ENCODE assay signal across 8 cellular contexts in the genomic region with DNA sequence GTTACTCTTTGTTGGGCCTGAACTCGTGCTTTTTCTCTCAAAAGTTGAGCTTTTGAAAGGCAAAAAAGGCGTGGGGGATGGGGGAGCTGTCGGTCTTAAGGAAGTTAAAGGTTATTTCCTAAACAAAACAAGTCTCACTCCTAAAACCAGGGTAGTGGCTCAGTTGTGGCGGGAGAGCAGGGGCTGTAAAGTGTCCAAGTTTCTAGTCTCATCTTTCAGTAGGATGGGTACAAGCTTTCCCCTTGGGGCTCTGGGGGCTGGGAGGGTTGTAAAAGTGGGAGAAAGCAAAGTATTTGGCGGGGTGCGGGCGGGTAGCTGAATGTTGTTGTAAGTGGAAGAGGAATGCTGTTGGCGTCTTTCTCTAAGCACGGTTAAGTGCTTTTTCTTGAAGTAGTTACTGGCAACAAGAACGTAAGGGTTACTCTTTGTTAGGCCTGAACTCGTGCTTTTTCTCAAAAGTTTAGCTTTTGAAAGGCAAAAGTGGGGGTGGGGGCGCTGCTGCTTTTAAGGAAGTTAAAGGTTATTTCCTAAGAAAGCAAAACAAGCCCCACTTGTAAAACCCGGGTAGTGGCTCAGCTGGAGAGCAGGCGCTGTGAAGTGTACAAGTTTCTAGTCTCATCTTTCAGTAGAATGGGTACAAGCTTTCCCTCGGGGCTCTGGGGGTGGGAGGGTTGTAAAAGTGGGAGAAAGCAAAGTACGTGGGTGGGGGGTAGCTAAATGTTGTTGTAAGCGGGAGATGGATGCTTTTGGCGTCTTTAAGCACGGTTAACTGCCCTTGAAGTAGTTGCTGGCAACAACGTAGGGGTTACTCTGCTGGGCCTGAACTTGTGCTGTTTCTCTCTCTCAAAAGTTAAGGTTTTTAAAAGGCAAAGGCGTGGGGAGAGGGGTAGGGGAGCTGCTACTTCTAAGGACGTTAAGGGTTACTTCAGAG. TPM values are rescaled to one million over a fixed set of nuclear protein-coding genes. Genes with fewer than 3 reads are reported as not detected.
DNase-seq lines count a peak whose midpoint lies in the region; ATAC-seq and TF ChIP-seq lines count a peak whose summit lies in the region.

No MANE protein-coding gene starts in this region.

- intact Hi-C loops in thyroid gland (cut with DNase I) = loop anchor here (10.0 kb wide), 1 partner anchor 103 kb away; no protein-coding TSS in a partner anchor

- peaks cover 48 to 78% of the 10 kb centered on the region in 2 donors for H3K4me1 ChIP-seq in thyroid gland

- DNase-seq in AML-193 (lab: John Stamatoyannopoulos, UW) = peak; percentile 45 to 65
- peak; percentile 46 for DNase-seq in SIG-M5 (lab: John Stamatoyannopoulos, UW)
- DNase-seq in central memory CD4-positive, alpha-beta T cell = peak; percentile 32
- peak; percentile 65 for DNase-seq in medulla oblongata (ENCODE audit: extremely low spot score)
- peak; percentile 90 to 95 for DNase-seq in thyroid gland
- no peak for DNase-seq in A172 (ENCODE audit: low spot score)

- ATAC-seq in GM21737 (IDR thresholded peaks at IDR 0.05; ENCODE audit: unreplicated experiment) (peak; percentile 0), HG03159 (IDR thresholded peaks at IDR 0.05; ENCODE audit: unreplicated experiment) (no peak)

- 12 to 13% methylated on average over 22 of the region's 22 CpGs for WGBS in thyroid gland, 2 donors

- H3K27me3 ChIP-seq in thyroid gland = no peaks in the 10 kb centered on the region

- H3K4me3 ChIP-seq in thyroid gland (replicated peaks in 1 of 3) = peak overlapping the region in 2 of 3 donors; percentile 50 to 69

- no peaks in the 10 kb centered on the region for H3K9me3 ChIP-seq in thyroid gland

- peak overlapping the region; percentile 97 to 100 (median 99) for H3K27ac ChIP-seq in thyroid gland

- TF ChIP-seq POLR2A in thyroid gland (IDR thresholded peaks at IDR 0.05) = no peak

- peaks cover 11 to 20% of the 10 kb centered on the region in 2 donors for H3K36me3 ChIP-seq in thyroid gland

- TF ChIP-seq CTCF in thyroid gland (IDR thresholded peaks at IDR 0.05) = no peak

RNA-seq across cellular contexts. Expression of a gene that starts 1.1 kb away (rescaled TPM):
- total RNA-seq in thyroid gland = 100 to 1,000 TPM; 122 to 238 (median 213) TPM
- total RNA-seq in A172 (2014; rRNA removed; shearing (Covaris generic)) = 271 and 296 TPM in 2 replicates
